9 cellular contexts compared by ENCODE assay signal in genomic region chr1:235938714-235939487, GRCh38.
DNase-seq lines count a peak whose midpoint lies in the region; ATAC-seq and TF ChIP-seq lines count a peak whose summit lies in the region.
"Had no signal": no experiment of that assay in that cellular context is flagged by ENCODE, and none has a peak within 500 bp of the region (broad histone marks: within the 10 kb centered on the region; RNA-seq: fewer than 3 reads in every experiment).

No MANE protein-coding gene starts in this region.

- H3K27me3 ChIP-seq in neural cell (ENCODE audit: insufficient read depth, low read depth, low read length) (no peaks in the 10 kb centered on the region), testis (no peaks in the 10 kb centered on the region)

- DNase-seq in activated T-helper 2 cell treated with anti-CD3 and anti-CD28 coated beads, Interferon-gamma antibody, Interleukin-2, Interleukin-4, amounts not matched to agents 10 μg/mL and 5 μg/mL and 100 μg/mL, durations not matched to agents 14 hours and 24 hours and 36 hours (ENCODE audit: low spot score) = no peak
- DNase-seq in DMS114 treated with DMSO at 0.1 percent for 48 hours (lab: John Stamatoyannopoulos, UW; ENCODE audit: unreplicated experiment) (no peak), testis (no peak), HuH-7 (ENCODE audit: low spot score) (no peak), nucleus accumbens (lab: John Stamatoyannopoulos, UW) (no peak)
- DNase-seq: stimulated activated CD4-positive, alpha-beta T cell treated with anti-CD3 and anti-CD28 coated beads, Interleukin-15, amount 100 ng/mL, for 24 hours had no signal

- H3K4me1 Mint-ChIP-seq in activated T-helper 2 cell treated with anti-CD3 and anti-CD28 coated beads, Interferon-gamma antibody, Interleukin-2, Interleukin-4, amounts not matched to agents 10 μg/mL and 5 μg/mL and 100 μg/mL, durations not matched to agents 14 hours and 24 hours and 36 hours (ENCODE audit: low read depth) = peaks cover 30% of the 10 kb centered on the region

- H3F3A ChIP-seq in neural cell (ENCODE audit: insufficient read depth, low read length, poor library complexity, severe bottlenecking) = no peaks in the 10 kb centered on the region

- no peaks in the 10 kb centered on the region for H3K36me3 Mint-ChIP-seq in activated T-helper 2 cell treated with anti-CD3 and anti-CD28 coated beads, Interferon-gamma antibody, Interleukin-2, Interleukin-4, amounts not matched to agents 10 μg/mL and 5 μg/mL and 100 μg/mL, durations not matched to agents 14 hours and 24 hours and 36 hours (ENCODE audit: low read depth)

- H3K4me3 ChIP-seq in neural cell (ENCODE audit: low read length) = no peak overlapping the region
- H3K4me3 ChIP-seq in testis = no peak overlapping the region

- TF ChIP-seq CTCF in neural cell (IDR thresholded peaks at IDR 0.05; ENCODE audit: poor library complexity, severe bottlenecking) (no peak), testis (IDR thresholded peaks at IDR 0.05) (no peak)

- H3K4me3 Mint-ChIP-seq in activated T-helper 2 cell treated with anti-CD3 and anti-CD28 coated beads, Interferon-gamma antibody, Interleukin-2, Interleukin-4, amounts not matched to agents 10 μg/mL and 5 μg/mL and 100 μg/mL, durations not matched to agents 14 hours and 24 hours and 36 hours (ENCODE audit: low read depth) = peak overlapping the region; percentile 9

- peak; percentile 65 for TF ChIP-seq EP300 in neural cell (conservative IDR thresholded peaks at IDR 0.05; ENCODE audit: poor library complexity, severe bottlenecking)

- no peaks in the 10 kb centered on the region for H3K9me3 ChIP-seq in neural cell (ENCODE audit: low read length)
- no peaks in the 10 kb centered on the region for H3K9me3 ChIP-seq in testis

- no peaks in the 10 kb centered on the region for H3K9me3 Mint-ChIP-seq in activated T-helper 2 cell treated with anti-CD3 and anti-CD28 coated beads, Interferon-gamma antibody, Interleukin-2, Interleukin-4, amounts not matched to agents 10 μg/mL and 5 μg/mL and 100 μg/mL, durations not matched to agents 14 hours and 24 hours and 36 hours

- H2AFZ ChIP-seq in neural cell (ENCODE audit: low read depth, low read length) = no peak overlapping the region

- 71 to 75% methylated on average over 7 of the region's 7 CpGs for WGBS in testis, 2 donors

- no peak for TF ChIP-seq POLR2A in testis (IDR thresholded peaks at IDR 0.05)

- intact Hi-C loops in activated T-helper 2 cell treated with anti-CD3 and anti-CD28 coated beads, Interferon-gamma antibody, Interleukin-2, Interleukin-4, amounts not matched to agents 10 μg/mL and 5 μg/mL and 100 μg/mL, durations not matched to agents 14 hours and 24 hours and 36 hours (cut with micrococcal nuclease) = no loop called here
- intact Hi-C loops in testis (cut with DNase I; ENCODE audit: low total_unique reads) = no loop called here

- H4K20me1 ChIP-seq in neural cell (ENCODE audit: insufficient read depth) = no peaks in the 10 kb centered on the region

- ATAC-seq in GM18868 (IDR thresholded peaks at IDR 0.05; ENCODE audit: unreplicated experiment) (peak; percentile 48), HG03378 (IDR thresholded peaks at IDR 0.05; ENCODE audit: unreplicated experiment) (peak; percentile 45)

- H3K4me1 ChIP-seq in testis = peaks cover 13% of the 10 kb centered on the region

- H3K79me2 ChIP-seq in neural cell (replicated peaks; ENCODE audit: insufficient read depth, low read length) = no peaks in the 10 kb centered on the region

- no peak overlapping the region for H3K4me2 ChIP-seq in neural cell (ENCODE audit: low read length)

- peaks cover 5% of the 10 kb centered on the region for H3K27me3 Mint-ChIP-seq in activated T-helper 2 cell treated with anti-CD3 and anti-CD28 coated beads, Interferon-gamma antibody, Interleukin-2, Interleukin-4, amounts not matched to agents 10 μg/mL and 5 μg/mL and 100 μg/mL, durations not matched to agents 14 hours and 24 hours and 36 hours (ENCODE audit: low read depth)

- H3K27ac ChIP-seq in neural cell (ENCODE audit: low read length) (no peak overlapping the region), testis (no peak overlapping the region)

- H3K36me3 ChIP-seq in neural cell (ENCODE audit: insufficient read depth, low read length) = no peaks in the 10 kb centered on the region
- no peaks in the 10 kb centered on the region for H3K36me3 ChIP-seq in testis (ENCODE audit: low read depth, missing control alignments)

- peak overlapping the region; percentile 63 for H3K27ac Mint-ChIP-seq in activated T-helper 2 cell treated with anti-CD3 and anti-CD28 coated beads, Interferon-gamma antibody, Interleukin-2, Interleukin-4, amounts not matched to agents 10 μg/mL and 5 μg/mL and 100 μg/mL, durations not matched to agents 14 hours and 24 hours and 36 hours

- no peak for TF ChIP-seq RAD21 in neural cell (conservative IDR thresholded peaks at IDR 0.05)

- no peak overlapping the region for H3K9ac ChIP-seq in neural cell (ENCODE audit: low read length)

- H3K9me2 ChIP-seq in neural cell (ENCODE audit: insufficient read depth, low read length) = no peaks in the 10 kb centered on the region

TF ChIP-seq in neural cell, 6 proteins besides CTCF, POLR2A, EP300 and RAD21:
- TF ChIP-seq MXI1 (conservative IDR thresholded peaks at IDR 0.05; ENCODE audit: poor library complexity, severe bottlenecking) = no peak
- no peak for TF ChIP-seq SMC3 (conservative IDR thresholded peaks at IDR 0.05; ENCODE audit: poor library complexity)
- TF ChIP-seq POLR2AphosphoS5 (IDR thresholded peaks at IDR 0.05) = no peak
